In the genomic region with DNA sequence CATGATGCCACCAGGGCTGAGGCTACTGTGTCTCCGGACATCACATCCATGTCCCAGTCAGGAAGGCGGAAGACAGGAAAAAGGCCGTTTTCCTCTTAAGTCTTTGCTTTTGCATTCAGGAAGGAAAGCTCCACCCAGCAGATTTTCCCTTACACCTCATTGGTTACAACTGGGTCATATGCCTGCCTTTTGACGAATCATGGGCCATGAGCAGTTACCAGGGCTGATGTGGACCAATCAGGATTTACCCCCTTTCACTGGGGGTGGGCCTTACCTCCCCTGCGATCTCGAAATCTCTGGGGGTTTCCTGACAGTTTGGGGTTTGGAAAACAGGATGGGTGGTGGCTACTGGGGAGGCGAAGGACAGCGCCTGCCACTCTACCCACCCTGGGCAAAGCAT, we compare ENCODE assay signal across 2 cellular contexts.
TF ChIP-seq lines count a peak whose summit lies in the region.

No MANE protein-coding gene starts in this region.

TF ChIP-seq in HEK293T, 16 proteins besides CTCF, POLR2A, EP300 and RAD21:
- no peak for TF ChIP-seq PKNOX1 (IDR thresholded peaks at IDR 0.05)
- no peak for TF ChIP-seq CTBP1 (IDR thresholded peaks at IDR 0.05; ENCODE audit: borderline replicate concordance)
- TF ChIP-seq L3MBTL2 (conservative IDR thresholded peaks at IDR 0.05) = no peak
- TF ChIP-seq ARNT (IDR thresholded peaks at IDR 0.05) = no peak
- no peak for TF ChIP-seq FOXK2 (IDR thresholded peaks at IDR 0.05)
- TF ChIP-seq BHLHE40 (IDR thresholded peaks at IDR 0.05; ENCODE audit: borderline replicate concordance) = no peak
- no peak for TF ChIP-seq ELF4 (IDR thresholded peaks at IDR 0.05)
- TF ChIP-seq ZNF384 (IDR thresholded peaks at IDR 0.05) = no peak
- TF ChIP-seq FOXM1 (IDR thresholded peaks at IDR 0.05; ENCODE audit: borderline replicate concordance) = no peak
- no peak for TF ChIP-seq HDGF (IDR thresholded peaks at IDR 0.05; ENCODE audit: borderline replicate concordance)
- no peak for TF ChIP-seq SUZ12 (IDR thresholded peaks at IDR 0.05)
- TF ChIP-seq FOXA1 (IDR thresholded peaks at IDR 0.05) = no peak
- no peak for TF ChIP-seq NFRKB (IDR thresholded peaks at IDR 0.05)
- no peak for TF ChIP-seq TARDBP (IDR thresholded peaks at IDR 0.05)
- no peak for TF ChIP-seq SP1 (IDR thresholded peaks at IDR 0.05)
- no peak for TF ChIP-seq LEF1 (IDR thresholded peaks at IDR 0.05; ENCODE audit: borderline replicate concordance)

TF ChIP-seq in H1, 55 proteins besides CTCF, POLR2A, EP300 and RAD21 (continued from another document):
- TF ChIP-seq PHF8 (conservative IDR thresholded peaks at IDR 0.05; ENCODE audit: low read depth, low read length) (no peak), BACH1 (IDR thresholded peaks at IDR 0.05; ENCODE audit: low read length) (no peak), TEAD4 (IDR thresholded peaks at IDR 0.05; ENCODE audit: low read depth, low read length) (no peak), CHD2 (IDR thresholded peaks at IDR 0.05; ENCODE audit: low read length) (peak; percentile 38; the same call in 1 of the 2 replicates), CBX5 (IDR thresholded peaks at IDR 0.05; ENCODE audit: low read depth, low read length) (no peak), SP1 (IDR thresholded peaks at IDR 0.05; ENCODE audit: low read depth, low read length) (peak; percentile 84), ZNF274 (IDR thresholded peaks at IDR 0.05; ENCODE audit: borderline replicate concordance, extremely low read depth, low read length) (no peak), CREB1 (IDR thresholded peaks at IDR 0.05) (no peak), CBX8 (IDR thresholded peaks at IDR 0.05; ENCODE audit: borderline replicate concordance, low read depth, low read length) (no peak), SIRT6 (IDR thresholded peaks at IDR 0.05; ENCODE audit: low read length) (no peak)
- TF ChIP-seq, protein P1, sequence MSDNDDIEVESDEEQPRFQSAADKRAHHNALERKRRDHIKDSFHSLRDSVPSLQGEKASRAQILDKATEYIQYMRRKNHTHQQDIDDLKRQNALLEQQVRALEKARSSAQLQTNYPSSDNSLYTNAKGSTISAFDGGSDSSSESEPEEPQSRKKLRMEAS (IDR thresholded peaks at IDR 0.05) = no peak
- TF ChIP-seq, protein P2, sequence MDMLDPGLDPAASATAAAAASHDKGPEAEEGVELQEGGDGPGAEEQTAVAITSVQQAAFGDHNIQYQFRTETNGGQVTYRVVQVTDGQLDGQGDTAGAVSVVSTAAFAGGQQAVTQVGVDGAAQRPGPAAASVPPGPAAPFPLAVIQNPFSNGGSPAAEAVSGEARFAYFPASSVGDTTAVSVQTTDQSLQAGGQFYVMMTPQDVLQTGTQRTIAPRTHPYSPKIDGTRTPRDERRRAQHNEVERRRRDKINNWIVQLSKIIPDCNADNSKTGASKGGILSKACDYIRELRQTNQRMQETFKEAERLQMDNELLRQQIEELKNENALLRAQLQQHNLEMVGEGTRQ (IDR thresholded peaks at IDR 0.05; ENCODE audit: low read length) = peak; percentile 67
- TF ChIP-seq, protein P3, sequence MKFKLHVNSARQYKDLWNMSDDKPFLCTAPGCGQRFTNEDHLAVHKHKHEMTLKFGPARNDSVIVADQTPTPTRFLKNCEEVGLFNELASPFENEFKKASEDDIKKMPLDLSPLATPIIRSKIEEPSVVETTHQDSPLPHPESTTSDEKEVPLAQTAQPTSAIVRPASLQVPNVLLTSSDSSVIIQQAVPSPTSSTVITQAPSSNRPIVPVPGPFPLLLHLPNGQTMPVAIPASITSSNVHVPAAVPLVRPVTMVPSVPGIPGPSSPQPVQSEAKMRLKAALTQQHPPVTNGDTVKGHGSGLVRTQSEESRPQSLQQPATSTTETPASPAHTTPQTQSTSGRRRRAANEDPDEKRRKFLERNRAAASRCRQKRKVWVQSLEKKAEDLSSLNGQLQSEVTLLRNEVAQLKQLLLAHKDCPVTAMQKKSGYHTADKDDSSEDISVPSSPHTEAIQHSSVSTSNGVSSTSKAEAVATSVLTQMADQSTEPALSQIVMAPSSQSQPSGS (IDR thresholded peaks at IDR 0.05; ENCODE audit: low read length) = no peak
